ENCODE assay signal across 8 cellular contexts in genomic region chr22:31345331-31346254, GRCh38. TPM values are rescaled to one million over a fixed set of nuclear protein-coding genes. Genes with fewer than 3 reads are reported as not detected.
DNase-seq lines count a peak whose midpoint lies in the region; ATAC-seq and TF ChIP-seq lines count a peak whose summit lies in the region.

No MANE protein-coding gene starts in this region.

- peak; percentile 38 for ATAC-seq in GM21723 (IDR thresholded peaks at IDR 0.05; ENCODE audit: unreplicated experiment)
- ATAC-seq in gastroesophageal sphincter, result peak; percentile 76

- H3K27me3 ChIP-seq in Loucy (ENCODE audit: insufficient read depth, low read length, poor library complexity, severe bottlenecking) (no peaks in the 10 kb centered on the region), SJSA1 (replicated peaks) (no peaks in the 10 kb centered on the region), gastroesophageal sphincter (no peaks in the 10 kb centered on the region)

- H3K4me3 ChIP-seq in Loucy (ENCODE audit: low read length, poor library complexity, severe bottlenecking) (peak overlapping the region; percentile 90), SJSA1 (peak overlapping the region; percentile 71), gastroesophageal sphincter (peak overlapping the region; percentile 74 to 77)

- H3K9me2 ChIP-seq in Loucy (replicated peaks; ENCODE audit: low read depth, low read length), result no peaks in the 10 kb centered on the region

- H3K79me2 ChIP-seq in Loucy (ENCODE audit: insufficient read depth, low read length), result peaks cover 73% of the 10 kb centered on the region

- DNase-seq in DMS114 treated with DMSO at 0.1 percent for 48 hours (lab: John Stamatoyannopoulos, UW; ENCODE audit: unreplicated experiment) (peak; percentile 40), SJSA1 (ENCODE audit: low read depth in 1 of 2, low spot score in 2 of 2) (peak; percentile 77 to 83), nucleus accumbens (lab: John Stamatoyannopoulos, UW) (peak in 52 of 56 donors; percentile 46 to 90 (median 78)), superior temporal gyrus (ENCODE audit: extremely low spot score) (peak; percentile 79)
- peak; percentile 86 for DNase-seq in activated naive CD4-positive, alpha-beta T cell treated with Interleukin-2 at 50 U/mL for 16 hours

- H2AFZ ChIP-seq in Loucy (ENCODE audit: low read length), result no peak overlapping the region

- H4K20me1 ChIP-seq in Loucy (ENCODE audit: insufficient read depth, low read length, poor library complexity, severe bottlenecking), result peaks cover 49% of the 10 kb centered on the region

- TF ChIP-seq CTCF in Loucy (conservative IDR thresholded peaks at IDR 0.05; ENCODE audit: low read length) (peak; percentile 69), gastroesophageal sphincter (IDR thresholded peaks at IDR 0.05) (peak in 3 of 4 experiments; percentile 91 to 96 (median 96))

- no peak for TF ChIP-seq EP300 in gastroesophageal sphincter (IDR thresholded peaks at IDR 0.05)

- H3K4me2 ChIP-seq in Loucy (ENCODE audit: low read depth, low read length, poor library complexity, severe bottlenecking), result peak overlapping the region; percentile 100

- peaks cover 34% of the 10 kb centered on the region for H3K4me1 ChIP-seq in Loucy (ENCODE audit: insufficient read depth, low read length, poor library complexity, severe bottlenecking)
- peaks cover 39% of the 10 kb centered on the region for H3K4me1 ChIP-seq in SJSA1 (replicated peaks)
- peaks cover 0 to 59% (median 45%) of the 10 kb centered on the region in 3 donors for H3K4me1 ChIP-seq in gastroesophageal sphincter

- H3F3A ChIP-seq in Loucy (ENCODE audit: low read depth), result no peaks in the 10 kb centered on the region

- H3K36me3 ChIP-seq in Loucy (ENCODE audit: insufficient read depth, low read length) (peaks cover 20% of the 10 kb centered on the region; the same call in 1 of the 2 replicates), SJSA1 (peaks cover 45% of the 10 kb centered on the region), gastroesophageal sphincter (peaks cover 0 to 23% of the 10 kb centered on the region in 2 donors)

- TF ChIP-seq POLR2A in gastroesophageal sphincter (IDR thresholded peaks at IDR 0.05), result peak; percentile 20 to 23

- peak overlapping the region; percentile 99 for H3K9ac ChIP-seq in Loucy (ENCODE audit: low read depth, low read length, poor library complexity, severe bottlenecking)

- no peaks in the 10 kb centered on the region for H3K9me3 ChIP-seq in Loucy (ENCODE audit: insufficient read depth, low read depth, low read length)
- H3K9me3 ChIP-seq in SJSA1 (replicated peaks), result no peaks in the 10 kb centered on the region
- no peaks in the 10 kb centered on the region for H3K9me3 ChIP-seq in gastroesophageal sphincter

- no CpG with 5 or more reads among the region's 126 CpGs for WGBS in gastroesophageal sphincter (ENCODE audit: low coverage in 1 of 2), 2 donors

- H3K27ac ChIP-seq in SJSA1 (peak overlapping the region; percentile 55; the same call in 1 of the 2 replicates), gastroesophageal sphincter (peak overlapping the region in 3 of 4 donors; percentile 77 to 93 (median 89))

RNA-seq across cellular contexts. Expression of gene PATZ1, which starts 0.6 kb away (rescaled TPM):
- total RNA-seq in SJSA1 (2014; rRNA removed; shearing (Covaris generic)), result 14.7 and 14.9 TPM in 2 replicates
- total RNA-seq in gastroesophageal sphincter, result 10 to 100 TPM; 15.7 to 18.0 (median 17.7) TPM

RNA-seq across cellular contexts. Expression of gene PIK3IP1, which starts 53.3 kb away (rescaled TPM):
- total RNA-seq in SJSA1 (2014; rRNA removed; shearing (Covaris generic)), result 1.3 and 2.2 TPM in 2 replicates
- total RNA-seq in gastroesophageal sphincter, result 10 to 100 TPM; 28.8 to 53.7 (median 37.8) TPM

RNA-seq across cellular contexts. Expression of gene DRG1, which starts 53.8 kb away (rescaled TPM):
- 98.8 and 118 TPM in 2 replicates for total RNA-seq in SJSA1 (2014; rRNA removed; shearing (Covaris generic))
- total RNA-seq in gastroesophageal sphincter, result 10 to 100 TPM; 51.8 to 70.0 (median 57.9) TPM

Comparison
In these comparisons a context has a peak if more than half of its experiments do, and no peak if none do; other contexts are left out.
1. Peak in every context shown above with its lines: DNase-seq, ATAC-seq, H3K4me3 ChIP-seq and H3K27ac ChIP-seq.